1 cellular context compared by ENCODE assay signal in the genomic region with DNA sequence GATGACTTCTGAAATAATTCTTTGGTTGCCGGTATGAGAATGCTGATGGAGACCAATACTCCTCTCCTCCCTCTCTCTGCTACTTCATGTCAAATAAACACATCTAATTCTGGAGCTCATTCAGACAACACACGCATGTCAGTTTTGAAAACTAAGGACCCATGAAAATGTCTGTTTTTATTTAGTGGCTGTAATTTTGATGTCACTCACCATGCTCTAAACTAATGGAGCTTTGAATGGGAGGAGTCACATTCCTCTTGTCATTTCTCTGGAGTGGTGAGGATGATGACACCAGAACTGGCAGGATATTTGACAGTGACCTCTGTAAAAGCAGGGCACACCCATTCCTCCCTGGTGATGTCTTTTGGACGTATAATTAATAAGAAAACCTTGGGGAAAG.
TF ChIP-seq lines count a peak whose summit lies in the region.

No MANE protein-coding gene starts in this region.

TF ChIP-seq in H1, 55 proteins besides CTCF, POLR2A, EP300 and RAD21 (continued from another document):
- TF ChIP-seq, protein P1, sequence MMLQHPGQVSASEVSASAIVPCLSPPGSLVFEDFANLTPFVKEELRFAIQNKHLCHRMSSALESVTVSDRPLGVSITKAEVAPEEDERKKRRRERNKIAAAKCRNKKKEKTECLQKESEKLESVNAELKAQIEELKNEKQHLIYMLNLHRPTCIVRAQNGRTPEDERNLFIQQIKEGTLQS (IDR thresholded peaks at IDR 0.05; ENCODE audit: insufficient read depth, low read depth, low read length), result no peak
- TF ChIP-seq SIN3A (conservative IDR thresholded peaks at IDR 0.05 in 1 of 2, IDR thresholded peaks at IDR 0.05 in 1 of 2; ENCODE audit: low read depth in 1 of 2, low read length in 2 of 2), result no peak
- no peak for TF ChIP-seq CTBP2 (IDR thresholded peaks at IDR 0.05; ENCODE audit: borderline replicate concordance, insufficient read depth, insufficient read length, low read length)
- no peak for TF ChIP-seq NRF1 (IDR thresholded peaks at IDR 0.05; ENCODE audit: low read depth, low read length)
- no peak for TF ChIP-seq SIRT6 (IDR thresholded peaks at IDR 0.05; ENCODE audit: low read length)
- no peak for TF ChIP-seq SP1 (IDR thresholded peaks at IDR 0.05; ENCODE audit: low read depth, low read length)
- TF ChIP-seq CBX5 (IDR thresholded peaks at IDR 0.05; ENCODE audit: low read depth, low read length), result no peak
- TF ChIP-seq KDM4A (IDR thresholded peaks at IDR 0.05; ENCODE audit: low read depth, low read length, severe bottlenecking), result no peak
TF ChIP-seq in H1: peak in this region for 0.
